23 cellular contexts compared by ENCODE assay signal in genomic region chr7:112252691-112253090, GRCh38.
"Had no signal": no experiment of that assay in that cellular context is flagged by ENCODE, and none has a peak within 500 bp of the region (broad histone marks: within the 10 kb centered on the region; RNA-seq: fewer than 3 reads in every experiment).

No MANE protein-coding gene starts in this region.

- DNase-seq: activated CD4-positive, alpha-beta T cell treated with anti-CD3 and anti-CD28 coated beads for 1 hour; activated CD8-positive, alpha-beta memory T cell treated with anti-CD3 and anti-CD28 coated beads for 24 hours; activated CD8-positive, alpha-beta memory T cell treated with anti-CD3 and anti-CD28 coated beads, Interleukin-2, amount 50 U/mL, for 48 hours; activated effector memory CD4-positive, alpha-beta T cell treated with Interleukin-2 at 50 U/mL for 16 hours; activated naive CD4-positive, alpha-beta T cell treated with anti-CD3 and anti-CD28 coated beads, Interleukin-2, amount 10 ng/mL, durations not matched to agents 7 days and 5 days; activated T-cell treated with anti-CD3 and anti-CD28 coated beads, Interleukin-2, amount 50 U/mL, for 48 hours; cerebellar nuclear complex; effector memory CD4-positive, alpha-beta T cell; esophagus squamous epithelium; heart right ventricle; left colon; lower lobe of right lung; nephron progenitor cell; occipital lobe; stimulated activated CD4-positive, alpha-beta T cell treated with anti-CD3 and anti-CD28 coated beads, Interleukin-12 subunit alpha, Interleukin-12 subunit beta, amount 100 ng/mL, for 4 hours; stimulated activated CD4-positive, alpha-beta T cell treated with anti-CD3 and anti-CD28 coated beads, Interleukin-1b, Interleukin-23, amount 100 ng/mL, for 48 hours; stimulated activated CD8-positive, alpha-beta memory T cell treated with anti-CD3 and anti-CD28 coated beads, Interleukin-4, amount 100 ng/mL, for 48 hours; stimulated activated naive CD4-positive, alpha-beta T cell; T-helper 2 cell had no signal

- H3K27me3 Mint-ChIP-seq: activated naive CD4-positive, alpha-beta T cell treated with anti-CD3 and anti-CD28 coated beads, Interleukin-2, amount 10 ng/mL, durations not matched to agents 7 days and 5 days; dendritic cell treated with granulocyte-macrophage colony-stimulating factor and Interleukin-4, amounts not matched to agents 40 ng/mL and 50 ng/mL, for 4 days had no signal

- H3K27ac ChIP-seq: breast epithelium, esophagus squamous epithelium, heart right ventricle, lower lobe of right lung, vagina, VCaP had no signal

- ATAC-seq: heart right ventricle, left colon, lower lobe of right lung had no signal

- H3K9me3 Mint-ChIP-seq: activated naive CD4-positive, alpha-beta T cell treated with anti-CD3 and anti-CD28 coated beads, Interleukin-2, amount 10 ng/mL, durations not matched to agents 7 days and 5 days; dendritic cell treated with granulocyte-macrophage colony-stimulating factor and Interleukin-4, amounts not matched to agents 40 ng/mL and 50 ng/mL, for 4 days had no signal

- H3K9me3 ChIP-seq: breast epithelium, esophagus squamous epithelium, heart right ventricle, lower lobe of right lung, vagina had no signal

- H3K27ac Mint-ChIP-seq: activated naive CD4-positive, alpha-beta T cell treated with anti-CD3 and anti-CD28 coated beads, Interleukin-2, amount 10 ng/mL, durations not matched to agents 7 days and 5 days; dendritic cell treated with granulocyte-macrophage colony-stimulating factor and Interleukin-4, amounts not matched to agents 40 ng/mL and 50 ng/mL, for 4 days; nephron progenitor cell had no signal

- H3K36me3 Mint-ChIP-seq: activated naive CD4-positive, alpha-beta T cell treated with anti-CD3 and anti-CD28 coated beads, Interleukin-2, amount 10 ng/mL, durations not matched to agents 7 days and 5 days had no signal

- H3K27me3 ChIP-seq: breast epithelium, esophagus squamous epithelium, heart right ventricle, vagina had no signal

- H3K4me3 Mint-ChIP-seq: activated naive CD4-positive, alpha-beta T cell treated with anti-CD3 and anti-CD28 coated beads, Interleukin-2, amount 10 ng/mL, durations not matched to agents 7 days and 5 days; dendritic cell treated with granulocyte-macrophage colony-stimulating factor and Interleukin-4, amounts not matched to agents 40 ng/mL and 50 ng/mL, for 4 days; nephron progenitor cell had no signal

- H3K4me1 ChIP-seq: breast epithelium had no signal

- H3K4me3 ChIP-seq: breast epithelium, esophagus squamous epithelium, heart right ventricle, lower lobe of right lung, vagina had no signal

- H3K36me3 ChIP-seq: breast epithelium, esophagus squamous epithelium, heart right ventricle, lower lobe of right lung, vagina had no signal
